Comparison of ENCODE assay signal across 25 cellular contexts in the genomic region with DNA sequence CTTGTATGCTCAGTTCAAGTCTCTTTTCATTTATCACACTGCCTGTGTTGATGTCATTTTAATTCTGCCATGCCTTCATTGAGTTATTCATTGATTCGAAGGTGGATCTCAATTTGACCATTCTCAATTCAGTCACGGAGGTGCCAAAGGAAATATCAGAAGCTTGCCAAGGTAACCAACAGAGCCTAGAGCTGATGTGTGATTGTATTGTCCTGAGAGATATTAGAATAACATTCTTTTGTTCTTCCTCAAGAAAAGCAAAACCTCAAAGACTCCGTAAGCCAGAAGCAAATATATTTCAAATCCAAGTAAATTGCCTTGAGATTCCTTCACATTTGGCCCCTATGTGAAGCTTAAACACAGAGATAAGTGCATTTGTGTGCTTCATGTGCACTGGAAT.
"Had no signal": no experiment of that assay in that cellular context is flagged by ENCODE, and none has a peak within 500 bp of the region (broad histone marks: within the 10 kb centered on the region; RNA-seq: fewer than 3 reads in every experiment).

No MANE protein-coding gene starts in this region.

- H3K4me3 ChIP-seq: heart right ventricle, lung, neural progenitor cell, prostate gland, sigmoid colon, skin epidermis, stomach had no signal

- DNase-seq: cerebellar nuclear complex; effector CD4-positive, alpha-beta T cell; endodermal cell; erythroblast; foreskin melanocyte; heart right ventricle; hypothalamus; islet precursor cell; left cardiac atrium; left ventricle myocardium superior; mesenchymal stem cell; midbrain; nucleus accumbens; sigmoid colon; stimulated activated CD4-positive, alpha-beta T cell treated with anti-CD3 and anti-CD28 coated beads, Interleukin-12 subunit alpha, Interleukin-12 subunit beta, amount 100 ng/mL, for 4 hours; stimulated activated naive CD4-positive, alpha-beta T cell; stomach had no signal

- H3K9me3 ChIP-seq: prostate gland, sigmoid colon, stomach had no signal

- ATAC-seq: heart right ventricle; left cardiac atrium; left ventricle myocardium superior; natural killer cell treated with Interleukin-12 subunit alpha and Interleukin-12 subunit beta and Interleukin-15 and Interleukin-18, amount 100 ng/mL, for 72 hours had no signal

- H3K27me3 ChIP-seq: heart right ventricle, neural progenitor cell, sigmoid colon, stomach had no signal

- H3K27ac Mint-ChIP-seq: endodermal cell; natural killer cell treated with Interleukin-12 subunit alpha and Interleukin-12 subunit beta and Interleukin-15 and Interleukin-18, amount 100 ng/mL, for 72 hours; neural progenitor cell had no signal

- H3K4me3 Mint-ChIP-seq: endodermal cell; natural killer cell treated with Interleukin-12 subunit alpha and Interleukin-12 subunit beta and Interleukin-15 and Interleukin-18, amount 100 ng/mL, for 72 hours; neural progenitor cell had no signal

- H3K27ac ChIP-seq: heart right ventricle, neural progenitor cell, parathyroid adenoma, prostate gland, sigmoid colon, skin epidermis, stomach had no signal

- H3K4me1 ChIP-seq: neural progenitor cell, parathyroid adenoma, prostate gland, stomach had no signal

- FAIRE-seq: colon, endothelial cell of umbilical vein had no signal

- H3K9me3 Mint-ChIP-seq: endodermal cell; natural killer cell treated with Interleukin-12 subunit alpha and Interleukin-12 subunit beta and Interleukin-15 and Interleukin-18, amount 100 ng/mL, for 72 hours had no signal

- H3K36me3 Mint-ChIP-seq: natural killer cell treated with Interleukin-12 subunit alpha and Interleukin-12 subunit beta and Interleukin-15 and Interleukin-18, amount 100 ng/mL, for 72 hours; neural progenitor cell had no signal

- H3K36me3 ChIP-seq: heart right ventricle, neural progenitor cell, prostate gland, sigmoid colon, stomach had no signal
